In the genomic region with DNA sequence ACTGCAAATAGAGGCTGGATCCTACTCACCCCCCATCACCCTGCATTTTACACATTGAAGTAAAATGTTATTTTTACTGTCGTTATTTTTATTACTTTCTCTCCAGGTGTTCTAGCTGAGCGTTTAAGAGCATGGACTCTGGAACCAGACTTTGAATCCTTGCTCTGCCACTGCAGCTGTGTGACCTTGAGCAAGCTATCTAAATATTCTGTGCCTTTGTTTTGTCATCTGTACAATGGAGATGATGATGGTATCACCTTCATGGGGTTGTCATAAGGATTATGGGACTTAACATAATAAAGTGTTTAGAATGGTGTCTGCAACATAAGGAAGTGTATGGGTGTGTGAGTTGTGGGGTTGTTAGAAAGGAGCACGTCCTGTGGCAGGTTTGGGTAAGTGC, we compare ENCODE assay signal across 2 cellular contexts.
A peak's percentile ranks its signal among the peaks of the same experiment; 100 is the strongest.
TF ChIP-seq lines count a peak whose summit lies in the region.

No MANE protein-coding gene starts in this region.

TF ChIP-seq in HepG2, 621 proteins besides CTCF, POLR2A, EP300 and RAD21 (continued from another document and continues in another):
- TF ChIP-seq ZMYM3 (CRISPR knock-in tag; IDR thresholded peaks at IDR 0.05) = peak; percentile 79; the same call in 1 of the 2 replicates
- peak; percentile 93 for TF ChIP-seq ZNF629 (CRISPR knock-in tag; conservative IDR thresholded peaks at IDR 0.05)
- peak; percentile 74; the same call in 1 of the 2 replicates for TF ChIP-seq ADNP (CRISPR knock-in tag; IDR thresholded peaks at IDR 0.05)
- TF ChIP-seq RCOR2 (CRISPR knock-in tag; IDR thresholded peaks at IDR 0.05) = 0 out of 2 replicates have a peak, but pooled peaks have one; percentile 40
- TF ChIP-seq ZNF841 (CRISPR knock-in tag; IDR thresholded peaks at IDR 0.05; ENCODE audit: borderline replicate concordance) = no peak
- TF ChIP-seq KIAA2018 (CRISPR knock-in tag; IDR thresholded peaks at IDR 0.05; ENCODE audit: borderline replicate concordance) = no peak
- no peak for TF ChIP-seq ZNF766 (CRISPR knock-in tag; IDR thresholded peaks at IDR 0.05; ENCODE audit: borderline replicate concordance)
- TF ChIP-seq, protein P1, sequence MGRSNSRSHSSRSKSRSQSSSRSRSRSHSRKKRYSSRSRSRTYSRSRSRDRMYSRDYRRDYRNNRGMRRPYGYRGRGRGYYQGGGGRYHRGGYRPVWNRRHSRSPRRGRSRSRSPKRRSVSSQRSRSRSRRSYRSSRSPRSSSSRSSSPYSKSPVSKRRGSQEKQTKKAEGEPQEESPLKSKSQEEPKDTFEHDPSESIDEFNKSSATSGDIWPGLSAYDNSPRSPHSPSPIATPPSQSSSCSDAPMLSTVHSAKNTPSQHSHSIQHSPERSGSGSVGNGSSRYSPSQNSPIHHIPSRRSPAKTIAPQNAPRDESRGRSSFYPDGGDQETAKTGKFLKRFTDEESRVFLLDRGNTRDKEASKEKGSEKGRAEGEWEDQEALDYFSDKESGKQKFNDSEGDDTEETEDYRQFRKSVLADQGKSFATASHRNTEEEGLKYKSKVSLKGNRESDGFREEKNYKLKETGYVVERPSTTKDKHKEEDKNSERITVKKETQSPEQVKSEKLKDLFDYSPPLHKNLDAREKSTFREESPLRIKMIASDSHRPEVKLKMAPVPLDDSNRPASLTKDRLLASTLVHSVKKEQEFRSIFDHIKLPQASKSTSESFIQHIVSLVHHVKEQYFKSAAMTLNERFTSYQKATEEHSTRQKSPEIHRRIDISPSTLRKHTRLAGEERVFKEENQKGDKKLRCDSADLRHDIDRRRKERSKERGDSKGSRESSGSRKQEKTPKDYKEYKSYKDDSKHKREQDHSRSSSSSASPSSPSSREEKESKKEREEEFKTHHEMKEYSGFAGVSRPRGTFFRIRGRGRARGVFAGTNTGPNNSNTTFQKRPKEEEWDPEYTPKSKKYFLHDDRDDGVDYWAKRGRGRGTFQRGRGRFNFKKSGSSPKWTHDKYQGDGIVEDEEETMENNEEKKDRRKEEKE (IDR thresholded peaks at IDR 0.05) = no peak

TF ChIP-seq in neural cell, 6 proteins besides CTCF, POLR2A, EP300 and RAD21 (continued from another document):
- TF ChIP-seq REST (IDR thresholded peaks at IDR 0.05; ENCODE audit: borderline replicate concordance) (no peak), EZH2 (IDR thresholded peaks at IDR 0.05; ENCODE audit: borderline replicate concordance, insufficient read depth, low read length, poor library complexity, severe bottlenecking) (no peak)
TF ChIP-seq in neural cell: peak in this region for 0.
